2 cellular contexts compared by ENCODE assay signal in the genomic region with DNA sequence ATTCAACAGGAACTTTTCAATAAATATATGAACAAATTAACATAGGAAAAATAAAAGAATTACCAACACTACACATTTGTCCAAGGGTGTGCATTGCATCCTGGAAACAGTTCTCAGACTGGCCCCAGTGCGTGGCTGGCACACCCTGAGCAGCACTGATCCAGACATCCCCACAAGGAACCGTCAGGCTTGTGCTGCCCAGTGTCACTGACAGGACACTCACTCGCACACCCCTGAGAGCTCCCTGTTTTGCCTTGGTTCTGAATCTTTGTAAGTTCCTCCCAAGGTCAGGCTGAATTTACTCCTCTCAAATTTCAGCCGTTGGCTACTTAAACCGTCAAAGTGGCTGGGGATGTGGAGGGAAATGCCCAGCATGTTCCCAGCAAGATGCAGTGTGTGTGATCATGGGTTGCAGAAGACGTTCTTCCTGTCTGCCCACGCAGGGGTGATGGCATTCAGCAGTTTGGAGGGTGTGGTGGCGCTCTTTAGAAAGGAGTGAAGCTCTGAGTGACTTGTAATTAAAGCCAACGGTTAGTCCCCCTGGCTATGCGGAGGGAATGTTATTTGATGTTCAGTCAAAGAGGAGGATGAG.
TF ChIP-seq lines count a peak whose summit lies in the region.

No MANE protein-coding gene starts in this region.

TF ChIP-seq in A549, 52 proteins besides CTCF, POLR2A, EP300 and RAD21 (continues in another document):
- TF ChIP-seq HOXB5 (CRISPR knock-in tag; IDR thresholded peaks at IDR 0.05) (no peak), TP53 (CRISPR knock-in tag; IDR thresholded peaks at IDR 0.05) (peak; percentile 80; the same call in 1 of the 2 replicates), FOXS1 (CRISPR knock-in tag; IDR thresholded peaks at IDR 0.05) (no peak), HOXB13 (CRISPR knock-in tag; IDR thresholded peaks at IDR 0.05; ENCODE audit: low read depth) (no peak), TFCP2L1 (CRISPR knock-in tag; IDR thresholded peaks at IDR 0.05) (peak; percentile 42), ZNF302 (CRISPR knock-in tag; IDR thresholded peaks at IDR 0.05) (no peak), MAFK (IDR thresholded peaks at IDR 0.05; ENCODE audit: partially characterized antibody) (no peak), HEYL (CRISPR knock-in tag; IDR thresholded peaks at IDR 0.05) (no peak), HDAC2 (IDR thresholded peaks at IDR 0.05) (no peak), NPAS2 (CRISPR knock-in tag; IDR thresholded peaks at IDR 0.05; ENCODE audit: borderline replicate concordance) (no peak), CBX2 (IDR thresholded peaks at IDR 0.05; ENCODE audit: borderline replicate concordance, low read depth) (no peak), SMC3 (IDR thresholded peaks at IDR 0.05) (no peak), CEBPB (IDR thresholded peaks at IDR 0.05) (no peak), EHF (CRISPR knock-in tag; IDR thresholded peaks at IDR 0.05) (0 out of 2 replicates have a peak, but pooled peaks have one; percentile 35), JUNB (IDR thresholded peaks at IDR 0.05) (no peak), ZSCAN20 (CRISPR knock-in tag; IDR thresholded peaks at IDR 0.05) (no peak), KDM5A (IDR thresholded peaks at IDR 0.05) (no peak), POLR2AphosphoS2 (conservative IDR thresholded peaks at IDR 0.05; ENCODE audit: low read length) (no peak), ZC3H11A (IDR thresholded peaks at IDR 0.05) (no peak), NFE2L2 (conservative IDR thresholded peaks at IDR 0.05; ENCODE audit: low read length) (no peak), MAZ (IDR thresholded peaks at IDR 0.05; ENCODE audit: borderline replicate concordance, low read depth, low read length) (no peak), ZFP36 (IDR thresholded peaks at IDR 0.05; ENCODE audit: borderline replicate concordance, partially characterized antibody) (no peak), JUN (IDR thresholded peaks at IDR 0.05) (no peak; a peak in 1 of 5 replicates), BHLHE40 (IDR thresholded peaks at IDR 0.05; ENCODE audit: low read depth, low read length) (no peak), RFX5 (IDR thresholded peaks at IDR 0.05) (no peak), FOSB (CRISPR knock-in tag; IDR thresholded peaks at IDR 0.05) (peak; percentile 94), RNF2 (IDR thresholded peaks at IDR 0.05; ENCODE audit: borderline replicate concordance, low read depth) (no peak), RCOR1 (IDR thresholded peaks at IDR 0.05; ENCODE audit: low read depth, low read length) (no peak), HOXA7 (CRISPR knock-in tag; IDR thresholded peaks at IDR 0.05) (peak; percentile 85), EHMT2 (IDR thresholded peaks at IDR 0.05; ENCODE audit: low read depth) (no peak)
- TF ChIP-seq, protein P1, sequence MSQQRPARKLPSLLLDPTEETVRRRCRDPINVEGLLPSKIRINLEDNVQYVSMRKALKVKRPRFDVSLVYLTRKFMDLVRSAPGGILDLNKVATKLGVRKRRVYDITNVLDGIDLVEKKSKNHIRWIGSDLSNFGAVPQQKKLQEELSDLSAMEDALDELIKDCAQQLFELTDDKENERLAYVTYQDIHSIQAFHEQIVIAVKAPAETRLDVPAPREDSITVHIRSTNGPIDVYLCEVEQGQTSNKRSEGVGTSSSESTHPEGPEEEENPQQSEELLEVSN (IDR thresholded peaks at IDR 0.05; ENCODE audit: borderline replicate concordance, low read depth), result no peak
- TF ChIP-seq, protein P2, sequence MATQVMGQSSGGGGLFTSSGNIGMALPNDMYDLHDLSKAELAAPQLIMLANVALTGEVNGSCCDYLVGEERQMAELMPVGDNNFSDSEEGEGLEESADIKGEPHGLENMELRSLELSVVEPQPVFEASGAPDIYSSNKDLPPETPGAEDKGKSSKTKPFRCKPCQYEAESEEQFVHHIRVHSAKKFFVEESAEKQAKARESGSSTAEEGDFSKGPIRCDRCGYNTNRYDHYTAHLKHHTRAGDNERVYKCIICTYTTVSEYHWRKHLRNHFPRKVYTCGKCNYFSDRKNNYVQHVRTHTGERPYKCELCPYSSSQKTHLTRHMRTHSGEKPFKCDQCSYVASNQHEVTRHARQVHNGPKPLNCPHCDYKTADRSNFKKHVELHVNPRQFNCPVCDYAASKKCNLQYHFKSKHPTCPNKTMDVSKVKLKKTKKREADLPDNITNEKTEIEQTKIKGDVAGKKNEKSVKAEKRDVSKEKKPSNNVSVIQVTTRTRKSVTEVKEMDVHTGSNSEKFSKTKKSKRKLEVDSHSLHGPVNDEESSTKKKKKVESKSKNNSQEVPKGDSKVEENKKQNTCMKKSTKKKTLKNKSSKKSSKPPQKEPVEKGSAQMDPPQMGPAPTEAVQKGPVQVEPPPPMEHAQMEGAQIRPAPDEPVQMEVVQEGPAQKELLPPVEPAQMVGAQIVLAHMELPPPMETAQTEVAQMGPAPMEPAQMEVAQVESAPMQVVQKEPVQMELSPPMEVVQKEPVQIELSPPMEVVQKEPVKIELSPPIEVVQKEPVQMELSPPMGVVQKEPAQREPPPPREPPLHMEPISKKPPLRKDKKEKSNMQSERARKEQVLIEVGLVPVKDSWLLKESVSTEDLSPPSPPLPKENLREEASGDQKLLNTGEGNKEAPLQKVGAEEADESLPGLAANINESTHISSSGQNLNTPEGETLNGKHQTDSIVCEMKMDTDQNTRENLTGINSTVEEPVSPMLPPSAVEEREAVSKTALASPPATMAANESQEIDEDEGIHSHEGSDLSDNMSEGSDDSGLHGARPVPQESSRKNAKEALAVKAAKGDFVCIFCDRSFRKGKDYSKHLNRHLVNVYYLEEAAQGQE (IDR thresholded peaks at IDR 0.05), result no peak
- TF ChIP-seq, protein P3, sequence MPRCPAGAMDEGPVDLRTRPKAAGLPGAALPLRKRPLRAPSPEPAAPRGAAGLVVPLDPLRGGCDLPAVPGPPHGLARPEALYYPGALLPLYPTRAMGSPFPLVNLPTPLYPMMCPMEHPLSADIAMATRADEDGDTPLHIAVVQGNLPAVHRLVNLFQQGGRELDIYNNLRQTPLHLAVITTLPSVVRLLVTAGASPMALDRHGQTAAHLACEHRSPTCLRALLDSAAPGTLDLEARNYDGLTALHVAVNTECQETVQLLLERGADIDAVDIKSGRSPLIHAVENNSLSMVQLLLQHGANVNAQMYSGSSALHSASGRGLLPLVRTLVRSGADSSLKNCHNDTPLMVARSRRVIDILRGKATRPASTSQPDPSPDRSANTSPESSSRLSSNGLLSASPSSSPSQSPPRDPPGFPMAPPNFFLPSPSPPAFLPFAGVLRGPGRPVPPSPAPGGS (IDR thresholded peaks at IDR 0.05), result no peak
- TF ChIP-seq, protein P4, sequence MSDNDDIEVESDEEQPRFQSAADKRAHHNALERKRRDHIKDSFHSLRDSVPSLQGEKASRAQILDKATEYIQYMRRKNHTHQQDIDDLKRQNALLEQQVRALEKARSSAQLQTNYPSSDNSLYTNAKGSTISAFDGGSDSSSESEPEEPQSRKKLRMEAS (IDR thresholded peaks at IDR 0.05), result 0 out of 2 replicates have a peak, but pooled peaks have one; percentile 18
- TF ChIP-seq, protein P5, sequence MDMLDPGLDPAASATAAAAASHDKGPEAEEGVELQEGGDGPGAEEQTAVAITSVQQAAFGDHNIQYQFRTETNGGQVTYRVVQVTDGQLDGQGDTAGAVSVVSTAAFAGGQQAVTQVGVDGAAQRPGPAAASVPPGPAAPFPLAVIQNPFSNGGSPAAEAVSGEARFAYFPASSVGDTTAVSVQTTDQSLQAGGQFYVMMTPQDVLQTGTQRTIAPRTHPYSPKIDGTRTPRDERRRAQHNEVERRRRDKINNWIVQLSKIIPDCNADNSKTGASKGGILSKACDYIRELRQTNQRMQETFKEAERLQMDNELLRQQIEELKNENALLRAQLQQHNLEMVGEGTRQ (IDR thresholded peaks at IDR 0.05), result no peak

TF ChIP-seq in GM12878, 131 proteins besides CTCF, POLR2A, EP300 and RAD21 (continues in another document):
- TF ChIP-seq NR2C2 (IDR thresholded peaks at IDR 0.05; ENCODE audit: borderline replicate concordance, control insufficient read depth, insufficient read length, low read depth) (no peak), NRF1 (conservative IDR thresholded peaks at IDR 0.05; ENCODE audit: low read depth, low read length) (no peak), NR2F1 (conservative IDR thresholded peaks at IDR 0.05) (no peak), TCF3 (IDR thresholded peaks at IDR 0.05; ENCODE audit: borderline replicate concordance, insufficient read depth, low read depth, low read length) (no peak), CBFB (IDR thresholded peaks at IDR 0.05; ENCODE audit: low read depth) (no peak), TARDBP (IDR thresholded peaks at IDR 0.05; ENCODE audit: borderline replicate concordance) (no peak), RUNX3 (IDR thresholded peaks at IDR 0.05; ENCODE audit: low read length) (no peak; the same call in 1 of the 2 replicates), MYB (IDR thresholded peaks at IDR 0.05; ENCODE audit: borderline replicate concordance, low read depth, low read length) (no peak), POLR2AphosphoS5 (IDR thresholded peaks at IDR 0.05; ENCODE audit: low read length) (0 out of 2 replicates have a peak, but pooled peaks have one; percentile 10), MEF2B (IDR thresholded peaks at IDR 0.05; ENCODE audit: partially characterized antibody, poor library complexity, severe bottlenecking) (no peak), HDAC2 (IDR thresholded peaks at IDR 0.05) (no peak), SMAD5 (IDR thresholded peaks at IDR 0.05; ENCODE audit: low read depth) (no peak), SMC3 (IDR thresholded peaks at IDR 0.05; ENCODE audit: borderline replicate concordance, low read length) (0 out of 2 replicates have a peak, but pooled peaks have one; percentile 12), ZNF24 (IDR thresholded peaks at IDR 0.05) (no peak), EED (IDR thresholded peaks at IDR 0.05; ENCODE audit: low read depth) (peak; percentile 51), HDGF (IDR thresholded peaks at IDR 0.05) (peak; percentile 64; the same call in 1 of the 2 replicates), NFIC (IDR thresholded peaks at IDR 0.05; ENCODE audit: low read depth, low read length) (0 out of 2 replicates have a peak, but pooled peaks have one; percentile 38), SUZ12 (IDR thresholded peaks at IDR 0.05; ENCODE audit: unreplicated experiment) (no peak), HDAC6 (IDR thresholded peaks at IDR 0.05; ENCODE audit: unreplicated experiment) (no peak), FOXK2 (IDR thresholded peaks at IDR 0.05) (no peak), SUPT20H (IDR thresholded peaks at IDR 0.05; ENCODE audit: borderline replicate concordance, control insufficient read depth, low read depth, low read length) (no peak), POU2F2 (IDR thresholded peaks at IDR 0.05; ENCODE audit: borderline replicate concordance, low read depth, low read length) (peak; percentile 7; the same call in 1 of the 3 replicates), ZBED1 (IDR thresholded peaks at IDR 0.05; ENCODE audit: borderline replicate concordance) (no peak)
- TF ChIP-seq, protein P6, sequence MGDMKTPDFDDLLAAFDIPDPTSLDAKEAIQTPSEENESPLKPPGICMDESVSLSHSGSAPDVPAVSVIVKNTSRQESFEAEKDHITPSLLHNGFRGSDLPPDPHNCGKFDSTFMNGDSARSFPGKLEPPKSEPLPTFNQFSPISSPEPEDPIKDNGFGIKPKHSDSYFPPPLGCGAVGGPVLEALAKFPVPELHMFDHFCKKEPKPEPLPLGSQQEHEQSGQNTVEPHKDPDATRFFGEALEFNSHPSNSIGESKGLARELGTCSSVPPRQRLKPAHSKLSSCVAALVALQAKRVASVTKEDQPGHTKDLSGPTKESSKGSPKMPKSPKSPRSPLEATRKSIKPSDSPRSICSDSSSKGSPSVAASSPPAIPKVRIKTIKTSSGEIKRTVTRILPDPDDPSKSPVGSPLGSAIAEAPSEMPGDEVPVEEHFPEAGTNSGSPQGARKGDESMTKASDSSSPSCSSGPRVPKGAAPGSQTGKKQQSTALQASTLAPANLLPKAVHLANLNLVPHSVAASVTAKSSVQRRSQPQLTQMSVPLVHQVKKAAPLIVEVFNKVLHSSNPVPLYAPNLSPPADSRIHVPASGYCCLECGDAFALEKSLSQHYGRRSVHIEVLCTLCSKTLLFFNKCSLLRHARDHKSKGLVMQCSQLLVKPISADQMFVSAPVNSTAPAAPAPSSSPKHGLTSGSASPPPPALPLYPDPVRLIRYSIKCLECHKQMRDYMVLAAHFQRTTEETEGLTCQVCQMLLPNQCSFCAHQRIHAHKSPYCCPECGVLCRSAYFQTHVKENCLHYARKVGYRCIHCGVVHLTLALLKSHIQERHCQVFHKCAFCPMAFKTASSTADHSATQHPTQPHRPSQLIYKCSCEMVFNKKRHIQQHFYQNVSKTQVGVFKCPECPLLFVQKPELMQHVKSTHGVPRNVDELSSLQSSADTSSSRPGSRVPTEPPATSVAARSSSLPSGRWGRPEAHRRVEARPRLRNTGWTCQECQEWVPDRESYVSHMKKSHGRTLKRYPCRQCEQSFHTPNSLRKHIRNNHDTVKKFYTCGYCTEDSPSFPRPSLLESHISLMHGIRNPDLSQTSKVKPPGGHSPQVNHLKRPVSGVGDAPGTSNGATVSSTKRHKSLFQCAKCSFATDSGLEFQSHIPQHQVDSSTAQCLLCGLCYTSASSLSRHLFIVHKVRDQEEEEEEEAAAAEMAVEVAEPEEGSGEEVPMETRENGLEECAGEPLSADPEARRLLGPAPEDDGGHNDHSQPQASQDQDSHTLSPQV (IDR thresholded peaks at IDR 0.05), result no peak
- TF ChIP-seq, protein P7, sequence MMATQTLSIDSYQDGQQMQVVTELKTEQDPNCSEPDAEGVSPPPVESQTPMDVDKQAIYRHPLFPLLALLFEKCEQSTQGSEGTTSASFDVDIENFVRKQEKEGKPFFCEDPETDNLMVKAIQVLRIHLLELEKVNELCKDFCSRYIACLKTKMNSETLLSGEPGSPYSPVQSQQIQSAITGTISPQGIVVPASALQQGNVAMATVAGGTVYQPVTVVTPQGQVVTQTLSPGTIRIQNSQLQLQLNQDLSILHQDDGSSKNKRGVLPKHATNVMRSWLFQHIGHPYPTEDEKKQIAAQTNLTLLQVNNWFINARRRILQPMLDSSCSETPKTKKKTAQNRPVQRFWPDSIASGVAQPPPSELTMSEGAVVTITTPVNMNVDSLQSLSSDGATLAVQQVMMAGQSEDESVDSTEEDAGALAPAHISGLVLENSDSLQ (IDR thresholded peaks at IDR 0.05), result peak; percentile 72
- TF ChIP-seq, protein P8, sequence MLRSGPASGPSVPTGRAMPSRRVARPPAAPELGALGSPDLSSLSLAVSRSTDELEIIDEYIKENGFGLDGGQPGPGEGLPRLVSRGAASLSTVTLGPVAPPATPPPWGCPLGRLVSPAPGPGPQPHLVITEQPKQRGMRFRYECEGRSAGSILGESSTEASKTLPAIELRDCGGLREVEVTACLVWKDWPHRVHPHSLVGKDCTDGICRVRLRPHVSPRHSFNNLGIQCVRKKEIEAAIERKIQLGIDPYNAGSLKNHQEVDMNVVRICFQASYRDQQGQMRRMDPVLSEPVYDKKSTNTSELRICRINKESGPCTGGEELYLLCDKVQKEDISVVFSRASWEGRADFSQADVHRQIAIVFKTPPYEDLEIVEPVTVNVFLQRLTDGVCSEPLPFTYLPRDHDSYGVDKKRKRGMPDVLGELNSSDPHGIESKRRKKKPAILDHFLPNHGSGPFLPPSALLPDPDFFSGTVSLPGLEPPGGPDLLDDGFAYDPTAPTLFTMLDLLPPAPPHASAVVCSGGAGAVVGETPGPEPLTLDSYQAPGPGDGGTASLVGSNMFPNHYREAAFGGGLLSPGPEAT (IDR thresholded peaks at IDR 0.05; ENCODE audit: low read depth), result no peak
- TF ChIP-seq, protein P9, sequence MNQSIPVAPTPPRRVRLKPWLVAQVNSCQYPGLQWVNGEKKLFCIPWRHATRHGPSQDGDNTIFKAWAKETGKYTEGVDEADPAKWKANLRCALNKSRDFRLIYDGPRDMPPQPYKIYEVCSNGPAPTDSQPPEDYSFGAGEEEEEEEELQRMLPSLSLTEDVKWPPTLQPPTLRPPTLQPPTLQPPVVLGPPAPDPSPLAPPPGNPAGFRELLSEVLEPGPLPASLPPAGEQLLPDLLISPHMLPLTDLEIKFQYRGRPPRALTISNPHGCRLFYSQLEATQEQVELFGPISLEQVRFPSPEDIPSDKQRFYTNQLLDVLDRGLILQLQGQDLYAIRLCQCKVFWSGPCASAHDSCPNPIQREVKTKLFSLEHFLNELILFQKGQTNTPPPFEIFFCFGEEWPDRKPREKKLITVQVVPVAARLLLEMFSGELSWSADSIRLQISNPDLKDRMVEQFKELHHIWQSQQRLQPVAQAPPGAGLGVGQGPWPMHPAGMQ (IDR thresholded peaks at IDR 0.05; ENCODE audit: borderline replicate concordance), result no peak
